Comparison of ENCODE assay signal across 8 cellular contexts in genomic region chr11:120337896-120338840, GRCh38. TPM values are rescaled to one million over a fixed set of nuclear protein-coding genes. Genes with fewer than 3 reads are reported as not detected.
DNase-seq lines count a peak whose midpoint lies in the region; ATAC-seq and TF ChIP-seq lines count a peak whose summit lies in the region.

No MANE protein-coding gene starts in this region.

- no peaks in the 10 kb centered on the region for H3K27me3 Mint-ChIP-seq in Calu3 (ENCODE audit: unreplicated experiment)

- TF ChIP-seq POLR2A in breast epithelium (IDR thresholded peaks at IDR 0.05): no peak

- H3K4me1 ChIP-seq in breast epithelium: peaks cover 4 to 10% of the 10 kb centered on the region in 2 donors
- peaks cover 7% of the 10 kb centered on the region for H3K4me1 ChIP-seq in mesodermal cell (ENCODE audit: control insufficient read depth, insufficient read depth, low read length, poor library complexity, severe bottlenecking)

- ATAC-seq in GM18873 (IDR thresholded peaks at IDR 0.05; ENCODE audit: low FRiP score, unreplicated experiment) (no peak), HG03469 (IDR thresholded peaks at IDR 0.05; ENCODE audit: unreplicated experiment) (no peak)

- BruUV-seq in Calu3 (replicated peaks; lab: Mats Ljungman, UMichigan): TSS peak; percentile 20

- H3K27ac ChIP-seq in breast epithelium: peak overlapping the region; percentile 98
- peak overlapping the region; percentile 48 for H3K27ac ChIP-seq in mesodermal cell (ENCODE audit: low read depth, low read length, severe bottlenecking)

- CTCF ChIA-PET in Calu3 (lab: Charles Lee): interaction anchor here (0.8 kb wide), 1 partner anchor 32 kb away, joined by 3 read pairs; no protein-coding TSS in a partner anchor

- H3K27ac Mint-ChIP-seq in Calu3 (ENCODE audit: unreplicated experiment): peak overlapping the region; percentile 87

- WGBS in mesodermal cell (ENCODE audit: insufficient coverage in 2 of 2), 2 experiments: 14 to 42% methylated on average over 5 to 8 of the region's 12 CpGs

- H3K27me3 ChIP-seq in breast epithelium: no peaks in the 10 kb centered on the region

- peaks cover 37% of the 10 kb centered on the region for H3K36me3 Mint-ChIP-seq in Calu3 (ENCODE audit: insufficient read depth, unreplicated experiment)

- intact Hi-C loops in Calu3 (cut with micrococcal nuclease; ENCODE audit: unreplicated experiment) (loop anchor here (2.0 to 10.0 kb wide), 4 partner anchors 61 to 347 kb away; no protein-coding TSS in a partner anchor), breast epithelium (cut with DNase I; ENCODE audit: low total_unique reads) (no loop called here)

- no peaks in the 10 kb centered on the region for H3K36me3 ChIP-seq in breast epithelium
- H3K36me3 ChIP-seq in mesodermal cell (ENCODE audit: control insufficient read depth, insufficient read depth, low read length): no peaks in the 10 kb centered on the region

- peak overlapping the region; percentile 87 to 91 (median 90) for H3K4me3 ChIP-seq in breast epithelium
- H3K4me3 ChIP-seq in mesodermal cell (ENCODE audit: extremely low read depth, insufficient read depth, low read length, poor library complexity, severe bottlenecking): peak overlapping the region; percentile 94

- H3K9me3 ChIP-seq in breast epithelium: no peaks in the 10 kb centered on the region
- no peaks in the 10 kb centered on the region for H3K9me3 ChIP-seq in mesodermal cell (ENCODE audit: control insufficient read depth, low read length)

- DNase-seq in Calu3 (no peak), M059J (ENCODE audit: low read depth) (peak; percentile 43), breast epithelium (ENCODE audit: low spot score in 2 of 2) (no peak), CD1c-positive myeloid dendritic cell (ENCODE audit: extremely low spot score) (no peak)
- DNase-seq in activated CD4-positive, alpha-beta T cell treated with anti-CD3 and anti-CD28 coated beads, Interleukin-2, amount 50 U/mL, for 1 hour: no peak

- peak overlapping the region; percentile 93 for H3K4me3 Mint-ChIP-seq in Calu3 (ENCODE audit: low read depth, unreplicated experiment)

- peaks cover 18% of the 10 kb centered on the region for H3K4me1 Mint-ChIP-seq in Calu3 (ENCODE audit: low read depth, unreplicated experiment)

- TF ChIP-seq CTCF in Calu3 (IDR thresholded peaks at IDR 0.05; ENCODE audit: unreplicated experiment) (no peak), breast epithelium (IDR thresholded peaks at IDR 0.05) (no peak)

- H3K9me3 Mint-ChIP-seq in Calu3 (ENCODE audit: low read depth, unreplicated experiment): no peaks in the 10 kb centered on the region

RNA-seq across cellular contexts. Expression of gene ARHGEF12, which starts 2.0 kb away (rescaled TPM):
- total RNA-seq in Calu3 (2022) (50.0 and 55.2 TPM in 2 replicates), breast epithelium (100 to 1,000 TPM in 2 of 3 donors, 10 to 100 TPM in 1; 83.4 to 192 (median 145) TPM)
- total RNA-seq in M059J (2014; rRNA removed; shearing (Covaris generic)): 31.0 and 56.6 TPM in 2 replicates
- 43.3 TPM for polyA plus RNA-seq in mesodermal cell (2013, experiment 1 of 2)
- 40.8 TPM for polyA plus RNA-seq in mesodermal cell (2013, experiment 2 of 2)

RNA-seq across cellular contexts. Expression of gene TLCD5, which starts 13.1 kb away (rescaled TPM):
- 4.9 and 5.9 TPM in 2 replicates for total RNA-seq in Calu3 (2022)
- 3.7 and 4.8 TPM in 2 replicates for total RNA-seq in M059J (2014; rRNA removed; shearing (Covaris generic))
- total RNA-seq in breast epithelium: 1 to 10 TPM; 2.9 to 8.2 (median 6.9) TPM
- 14.9 TPM for polyA plus RNA-seq in mesodermal cell (2013, experiment 1 of 2)
- 11.5 TPM for polyA plus RNA-seq in mesodermal cell (2013, experiment 2 of 2)
